ENCODE assay signal across 30 cellular contexts in the genomic region with DNA sequence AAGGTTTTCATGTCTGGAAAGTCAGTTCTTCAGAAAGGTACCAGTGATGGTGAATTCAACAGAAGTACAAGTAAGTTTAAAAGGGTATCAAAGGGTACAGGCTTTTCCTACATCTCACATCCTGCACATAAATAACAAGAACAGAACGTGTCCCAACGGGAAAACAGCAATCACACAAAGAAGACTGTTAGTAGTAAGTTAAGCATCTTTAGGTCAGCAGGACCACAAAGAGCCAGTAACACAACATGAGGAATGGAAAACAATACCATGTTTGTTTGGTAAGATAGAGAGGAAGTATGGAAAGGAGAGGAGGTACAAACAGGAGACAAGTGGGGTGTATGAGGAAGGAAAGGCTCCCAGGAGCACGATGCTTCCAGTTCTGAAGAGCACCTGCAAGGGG.
"Had no signal": no experiment of that assay in that cellular context is flagged by ENCODE, and none has a peak within 500 bp of the region (broad histone marks: within the 10 kb centered on the region; RNA-seq: fewer than 3 reads in every experiment).

No MANE protein-coding gene starts in this region.

- ATAC-seq: activated CD8-positive, alpha-beta T cell treated with anti-CD3 and anti-CD28 coated beads for 36 hours; activated T-cell treated with anti-CD3 and anti-CD28 coated beads, Interleukin-2, amount 50 U/mL, for 72 hours; activated T-helper 17 cell treated with anti-CD3 and anti-CD28 coated beads, Interleukin-2, amount 50 U/mL, for 72 hours; K562 had no signal

- H3K27me3 ChIP-seq: brain microvascular endothelial cell had no signal

- H2AFZ ChIP-seq: PC-9 had no signal

- H3K27me3 Mint-ChIP-seq: activated CD4-positive, alpha-beta T cell treated with anti-CD3 and anti-CD28 coated beads, Interleukin-2, amount 10 ng/mL, durations not matched to agents 24 days and 14 days; activated CD8-positive, alpha-beta T cell treated with anti-CD3 and anti-CD28 coated beads for 36 hours; activated naive CD8-positive, alpha-beta T cell treated with anti-CD3 and anti-CD28 coated beads for 36 hours; activated T-helper 17 cell treated with anti-CD3 and anti-CD28 coated beads, Interleukin-2, amount 50 U/mL, for 72 hours had no signal

- H3K9me3 Mint-ChIP-seq: activated CD4-positive, alpha-beta T cell treated with anti-CD3 and anti-CD28 coated beads, Interleukin-2, amount 10 ng/mL, durations not matched to agents 24 days and 14 days; activated CD8-positive, alpha-beta T cell treated with anti-CD3 and anti-CD28 coated beads for 36 hours; activated naive CD8-positive, alpha-beta T cell treated with anti-CD3 and anti-CD28 coated beads for 36 hours; activated T-cell treated with anti-CD3 and anti-CD28 coated beads, Interleukin-2, amount 50 U/mL, for 72 hours; activated T-helper 17 cell treated with anti-CD3 and anti-CD28 coated beads, Interleukin-2, amount 50 U/mL, for 72 hours had no signal

- H3K36me3 ChIP-seq: brain microvascular endothelial cell, WERI-Rb-1 had no signal

- H3K4me3 Mint-ChIP-seq: activated CD4-positive, alpha-beta T cell treated with anti-CD3 and anti-CD28 coated beads, Interleukin-2, amount 10 ng/mL, durations not matched to agents 24 days and 14 days; activated CD8-positive, alpha-beta T cell treated with anti-CD3 and anti-CD28 coated beads for 36 hours; activated naive CD8-positive, alpha-beta T cell treated with anti-CD3 and anti-CD28 coated beads for 36 hours; activated T-cell treated with anti-CD3 and anti-CD28 coated beads, Interleukin-2, amount 50 U/mL, for 72 hours; activated T-helper 17 cell treated with anti-CD3 and anti-CD28 coated beads, Interleukin-2, amount 50 U/mL, for 72 hours had no signal

- H3K4me2 ChIP-seq: PC-9 had no signal

- H3K36me3 Mint-ChIP-seq: activated naive CD8-positive, alpha-beta T cell treated with anti-CD3 and anti-CD28 coated beads for 36 hours had no signal

- H3K27ac Mint-ChIP-seq: activated CD4-positive, alpha-beta T cell treated with anti-CD3 and anti-CD28 coated beads, Interleukin-2, amount 10 ng/mL, durations not matched to agents 24 days and 14 days; activated CD8-positive, alpha-beta T cell treated with anti-CD3 and anti-CD28 coated beads for 36 hours; activated naive CD8-positive, alpha-beta T cell treated with anti-CD3 and anti-CD28 coated beads for 36 hours; activated T-cell treated with anti-CD3 and anti-CD28 coated beads, Interleukin-2, amount 50 U/mL, for 72 hours; activated T-helper 17 cell treated with anti-CD3 and anti-CD28 coated beads, Interleukin-2, amount 50 U/mL, for 72 hours had no signal

- DNase-seq: activated CD4-positive, alpha-beta T cell treated with anti-CD3 and anti-CD28 coated beads, Interleukin-2, amount 10 ng/mL, durations not matched to agents 24 days and 14 days; activated CD4-positive, alpha-beta T cell treated with anti-CD3 and anti-CD28 coated beads, Interleukin-2, amount 50 U/mL, for 4 hours; activated CD4-positive, CD25-positive, alpha-beta regulatory T cell; activated CD8-positive, alpha-beta T cell treated with anti-CD3 and anti-CD28 coated beads for 36 hours; activated effector memory CD4-positive, alpha-beta T cell treated with anti-CD3 and anti-CD28 coated beads, Interleukin-2, amount 50 U/mL, for 16 hours; activated naive CD4-positive, alpha-beta T cell; activated naive CD4-positive, alpha-beta T cell treated with anti-CD3 and anti-CD28 coated beads, Interleukin-2, amount 50 U/mL, for 16 hours; activated naive CD8-positive, alpha-beta T cell treated with anti-CD3 and anti-CD28 coated beads for 36 hours; activated T-cell treated with anti-CD3 and anti-CD28 coated beads, Interleukin-2, amount 50 U/mL, for 1 hour; activated T-cell treated with anti-CD3 and anti-CD28 coated beads, Interleukin-2, amount 50 U/mL, for 72 hours; amniotic stem cell; aorta; brain microvascular endothelial cell; caudate nucleus; cerebellar nuclear complex; NCI-H1092; NCI-H1436 treated with DMSO at 0.1 percent for 48 hours; NCI-H1694 treated with DMSO at 0.1 percent for 48 hours; NCI-H2029; NCI-H510A; NCI-H526; NCI-H748 treated with DMSO at 0.1 percent for 48 hours; NK-92 treated with Interleukin-12 subunit alpha and Interleukin-12 subunit beta, amount 100 ng/mL, for 24 hours; PC-9; Right ventricle myocardium superior; T1000; WERI-Rb-1 had no signal

- H3K4me1 Mint-ChIP-seq: activated CD4-positive, alpha-beta T cell treated with anti-CD3 and anti-CD28 coated beads, Interleukin-2, amount 10 ng/mL, durations not matched to agents 24 days and 14 days; activated naive CD8-positive, alpha-beta T cell treated with anti-CD3 and anti-CD28 coated beads for 36 hours; activated T-helper 17 cell treated with anti-CD3 and anti-CD28 coated beads, Interleukin-2, amount 50 U/mL, for 72 hours had no signal

- H3K4me3 ChIP-seq: K562, PC-9, SK-N-MC had no signal

- H3K27ac ChIP-seq: brain microvascular endothelial cell, PC-9, SK-N-MC, WERI-Rb-1 had no signal
